Comparison of ENCODE assay signal across 8 cellular contexts in genomic region chr17:48543854-48544355, GRCh38. TPM values are rescaled to one million over a fixed set of nuclear protein-coding genes. Genes with fewer than 3 reads are reported as not detected.
DNase-seq lines count a peak whose midpoint lies in the region; ATAC-seq and TF ChIP-seq lines count a peak whose summit lies in the region.

No MANE protein-coding gene starts in this region.

- no peak for TF ChIP-seq CTCF in GM12864 (IDR thresholded peaks at IDR 0.05; ENCODE audit: low read depth, low read length, missing control alignments)
- no peak for TF ChIP-seq CTCF in neural cell (IDR thresholded peaks at IDR 0.05; ENCODE audit: poor library complexity, severe bottlenecking)

- H3K4me2 ChIP-seq in neural cell (ENCODE audit: low read length) = no peak overlapping the region

- H3K4me3 ChIP-seq in GM12864 (ENCODE audit: low read depth, low read length) = peak overlapping the region; percentile 55
- H3K4me3 ChIP-seq in SJCRH30 = peak overlapping the region; percentile 88
- peak overlapping the region; percentile 60 for H3K4me3 ChIP-seq in neural cell (ENCODE audit: low read length)

- no peak overlapping the region for H3K9ac ChIP-seq in neural cell (ENCODE audit: low read length)

- no peak overlapping the region for H2AFZ ChIP-seq in neural cell (ENCODE audit: low read depth, low read length)

- H3K27ac ChIP-seq in SJCRH30 = peak overlapping the region; percentile 90
- H3K27ac ChIP-seq in neural cell (ENCODE audit: low read length) = no peak overlapping the region

- peaks cover 19% of the 10 kb centered on the region for H3K4me1 ChIP-seq in SJCRH30

- H3K9me3 ChIP-seq in SJCRH30 (replicated peaks) (no peaks in the 10 kb centered on the region), neural cell (ENCODE audit: low read length) (no peaks in the 10 kb centered on the region)

- peak; percentile 47 for ATAC-seq in effector memory CD8-positive, alpha-beta T cell (replicated peaks)
- ATAC-seq in GM19452 (IDR thresholded peaks at IDR 0.05; ENCODE audit: unreplicated experiment) = no peak

- H3K36me3 ChIP-seq in SJCRH30 (no peaks in the 10 kb centered on the region), neural cell (ENCODE audit: insufficient read depth, low read length) (no peaks in the 10 kb centered on the region)

- H3K36me3 Mint-ChIP-seq in effector memory CD8-positive, alpha-beta T cell (ENCODE audit: insufficient read depth) = peaks cover 9% of the 10 kb centered on the region

- H3K27me3 ChIP-seq in SJCRH30 = no peaks in the 10 kb centered on the region
- H3K27me3 ChIP-seq in neural cell (ENCODE audit: insufficient read depth, low read depth, low read length) = peaks cover 100% of the 10 kb centered on the region

- H3K9me2 ChIP-seq in neural cell (ENCODE audit: insufficient read depth, low read length) = no peaks in the 10 kb centered on the region

- H3K4me1 Mint-ChIP-seq in effector memory CD8-positive, alpha-beta T cell (ENCODE audit: low read depth in 2 of 2) = peaks cover 20 to 21% of the 10 kb centered on the region in 2 donors

- H4K20me1 ChIP-seq in neural cell (ENCODE audit: insufficient read depth) = no peaks in the 10 kb centered on the region

- no peak for TF ChIP-seq EP300 in neural cell (conservative IDR thresholded peaks at IDR 0.05; ENCODE audit: poor library complexity, severe bottlenecking)

- TF ChIP-seq RAD21 in neural cell (conservative IDR thresholded peaks at IDR 0.05) = no peak

- H3F3A ChIP-seq in neural cell (ENCODE audit: insufficient read depth, low read length, poor library complexity, severe bottlenecking) = no peaks in the 10 kb centered on the region

- peaks cover 38 to 39% of the 10 kb centered on the region in 2 donors for H3K27me3 Mint-ChIP-seq in effector memory CD8-positive, alpha-beta T cell

- intact Hi-C loops in head of caudate nucleus (cut with DNase I) = no loop called here

- no peak for DNase-seq in GM12864 (ENCODE audit: low read depth)
- no peak for DNase-seq in SJCRH30
- DNase-seq in effector memory CD8-positive, alpha-beta T cell = peak in 1 of 3 experiments; percentile 14
- DNase-seq in head of caudate nucleus = no peak
- DNase-seq in amygdala (lab: John Stamatoyannopoulos, UW) = no peak
- DNase-seq in DMS53 treated with DMSO at 0.1 percent for 48 hours (lab: John Stamatoyannopoulos, UW; ENCODE audit: unreplicated experiment) = no peak

- H3K9me3 Mint-ChIP-seq in effector memory CD8-positive, alpha-beta T cell = no peaks in the 10 kb centered on the region

- H3K4me3 Mint-ChIP-seq in effector memory CD8-positive, alpha-beta T cell = peak overlapping the region; percentile 87 to 91

- H3K27ac Mint-ChIP-seq in effector memory CD8-positive, alpha-beta T cell = peak overlapping the region; percentile 85 to 92

- no peaks in the 10 kb centered on the region for H3K79me2 ChIP-seq in neural cell (replicated peaks; ENCODE audit: insufficient read depth, low read length)

TF ChIP-seq in neural cell, 6 proteins besides CTCF, POLR2A, EP300 and RAD21:
- no peak for TF ChIP-seq SMC3 (conservative IDR thresholded peaks at IDR 0.05; ENCODE audit: poor library complexity)
- no peak for TF ChIP-seq REST (IDR thresholded peaks at IDR 0.05; ENCODE audit: borderline replicate concordance)
- TF ChIP-seq EZH2 (IDR thresholded peaks at IDR 0.05; ENCODE audit: borderline replicate concordance, insufficient read depth, low read length, poor library complexity, severe bottlenecking) = peak; percentile 54
- TF ChIP-seq POLR2AphosphoS5 (IDR thresholded peaks at IDR 0.05) = peak; percentile 1
- no peak for TF ChIP-seq MXI1 (conservative IDR thresholded peaks at IDR 0.05; ENCODE audit: poor library complexity, severe bottlenecking)

RNA-seq across cellular contexts. Expression of gene HOXB2, which starts 1.0 kb away (rescaled TPM):
- 5.9 and 7.6 TPM in 2 replicates for total RNA-seq in SJCRH30 (2014; rRNA removed; shearing (Covaris generic))
- not detected in 2 replicates for polyA plus RNA-seq in neural cell
- polyA minus RNA-seq in neural cell = not detected in 2 replicates

RNA-seq across cellular contexts. Expression of gene HOXB1, which starts 13.1 kb away (rescaled TPM):
- total RNA-seq in SJCRH30 (2014; rRNA removed; shearing (Covaris generic)) = not detected in 2 replicates
- not detected in 2 replicates for polyA plus RNA-seq in neural cell
- not detected in 2 replicates for polyA minus RNA-seq in neural cell

RNA-seq across cellular contexts. Expression of gene HOXB4, which starts 34.2 kb away (rescaled TPM):
- 3.7 and 4.3 TPM in 2 replicates for total RNA-seq in SJCRH30 (2014; rRNA removed; shearing (Covaris generic))
- polyA plus RNA-seq in neural cell = not detected in 2 replicates
- not detected in 2 replicates for polyA minus RNA-seq in neural cell

RNA-seq across cellular contexts. Expression of gene HOXB3, which starts 46.1 kb away (rescaled TPM):
- 7.4 and 8.8 TPM in 2 replicates for total RNA-seq in SJCRH30 (2014; rRNA removed; shearing (Covaris generic))
- not detected in 2 replicates for polyA plus RNA-seq in neural cell
- not detected in 2 replicates for polyA minus RNA-seq in neural cell

RNA-seq across cellular contexts. Expression of gene HOXB5, which starts 49.7 kb away (rescaled TPM):
- 0.51 and 0.61 TPM in 2 replicates for total RNA-seq in SJCRH30 (2014; rRNA removed; shearing (Covaris generic))
- polyA plus RNA-seq in neural cell = not detected in 2 replicates
- polyA minus RNA-seq in neural cell = not detected in 2 replicates
